In genomic region chr5:155129513-155129880, GRCh38 we compare ENCODE assay signal across 19 cellular contexts.
"Had no signal": no experiment of that assay in that cellular context is flagged by ENCODE, and none has a peak within 500 bp of the region (broad histone marks: within the 10 kb centered on the region; RNA-seq: fewer than 3 reads in every experiment).

No MANE protein-coding gene starts in this region.

- H3K27ac ChIP-seq: gastroesophageal sphincter, right atrium auricular region, sigmoid colon, skin epidermis, suprapubic skin, tibial artery, upper lobe of left lung, uterus had no signal

- FAIRE-seq: colon had no signal

- H3K9me3 ChIP-seq: gastroesophageal sphincter, right atrium auricular region, sigmoid colon, suprapubic skin, tibial artery, upper lobe of left lung, uterus had no signal

- H3K4me1 ChIP-seq: gastroesophageal sphincter, sigmoid colon, suprapubic skin, tibial artery, upper lobe of left lung, uterus had no signal

- H3K27me3 ChIP-seq: gastroesophageal sphincter, right atrium auricular region, sigmoid colon, suprapubic skin, upper lobe of left lung, uterus had no signal

- DNase-seq: cerebellar nuclear complex; effector memory CD8-positive, alpha-beta T cell; glutamatergic neuron; left colon; left ventricle myocardium superior; mesendoderm; naive thymus-derived CD4-positive, alpha-beta T cell; nephron progenitor cell; posterior cingulate gyrus; sigmoid colon; stimulated activated naive CD8-positive, alpha-beta T cell treated with anti-CD3 and anti-CD28 coated beads, Interleukin-15, Interleukin-2, amounts not matched to agents 100 U/mL and 50 U/mL, for 24 hours; tibial artery; upper lobe of left lung; uterus had no signal

- ATAC-seq: effector memory CD8-positive, alpha-beta T cell; gastroesophageal sphincter; left colon; left ventricle myocardium superior; naive thymus-derived CD4-positive, alpha-beta T cell; stimulated activated naive CD8-positive, alpha-beta T cell treated with anti-CD3 and anti-CD28 coated beads, Interleukin-15, Interleukin-2, amounts not matched to agents 100 U/mL and 50 U/mL, for 24 hours had no signal

- H3K36me3 ChIP-seq: gastroesophageal sphincter, right atrium auricular region, sigmoid colon, suprapubic skin, tibial artery, upper lobe of left lung, uterus had no signal

- H3K4me3 ChIP-seq: gastroesophageal sphincter, right atrium auricular region, sigmoid colon, skin epidermis, suprapubic skin, tibial artery, upper lobe of left lung, uterus had no signal
